In genomic region chr19:3026768-3027167, GRCh38 we compare ENCODE assay signal across 28 cellular contexts. TPM values are rescaled to one million over a fixed set of nuclear protein-coding genes. Genes with fewer than 3 reads are reported as not detected.
"Had no signal": no experiment of that assay in that cellular context is flagged by ENCODE, and none has a peak within 500 bp of the region (broad histone marks: within the 10 kb centered on the region; RNA-seq: fewer than 3 reads in every experiment).

No MANE protein-coding gene starts in this region.

- DNase-seq: dermis blood vessel endothelial cell; dorsolateral prefrontal cortex; effector CD4-positive, alpha-beta T cell; effector memory CD4-positive, alpha-beta T cell; erythroblast; esophagus squamous epithelium; foreskin fibroblast; foreskin melanocyte; gastrocnemius medialis; glutamatergic neuron; head of caudate nucleus; heart right ventricle; hippocampal formation; left cardiac atrium; left lung; left ventricle myocardium superior; lower lobe of right lung; mesenchymal stem cell; mucosa of descending colon; naive B cell had no signal

- H3K27ac ChIP-seq: coronary artery, epithelial cell of prostate, esophagus squamous epithelium, gastrocnemius medialis, heart right ventricle, left lung, lower lobe of right lung had no signal

- H3K4me3 ChIP-seq: coronary artery, dorsolateral prefrontal cortex, esophagus squamous epithelium, gastrocnemius medialis, heart right ventricle, left lung, lower lobe of right lung, mucosa of descending colon had no signal

- H3K9me3 ChIP-seq: esophagus squamous epithelium, gastrocnemius medialis, heart right ventricle, left lung, lower lobe of right lung, mucosa of descending colon had no signal

- H3K27ac Mint-ChIP-seq: mesothelial cell of epicardium had no signal

- H3K27me3 ChIP-seq: dorsolateral prefrontal cortex, gastrocnemius medialis had no signal

- ATAC-seq: esophagus mucosa, gastrocnemius medialis, heart right ventricle, left cardiac atrium, left lung, left ventricle myocardium superior, lower lobe of right lung, mucosa of descending colon had no signal

- H3K36me3 Mint-ChIP-seq: naive B cell had no signal

- FAIRE-seq: colon, islet of Langerhans, keratinocyte had no signal

- H3K36me3 ChIP-seq: esophagus squamous epithelium, gastrocnemius medialis, left lung, lower lobe of right lung had no signal

- H3K9me3 Mint-ChIP-seq: mesothelial cell of epicardium had no signal

RNA-seq across cellular contexts. Expression of gene TLE6, which starts 49.4 kb away (rescaled TPM):
- total RNA-seq: myocyte had no signal
